In the genomic region with DNA sequence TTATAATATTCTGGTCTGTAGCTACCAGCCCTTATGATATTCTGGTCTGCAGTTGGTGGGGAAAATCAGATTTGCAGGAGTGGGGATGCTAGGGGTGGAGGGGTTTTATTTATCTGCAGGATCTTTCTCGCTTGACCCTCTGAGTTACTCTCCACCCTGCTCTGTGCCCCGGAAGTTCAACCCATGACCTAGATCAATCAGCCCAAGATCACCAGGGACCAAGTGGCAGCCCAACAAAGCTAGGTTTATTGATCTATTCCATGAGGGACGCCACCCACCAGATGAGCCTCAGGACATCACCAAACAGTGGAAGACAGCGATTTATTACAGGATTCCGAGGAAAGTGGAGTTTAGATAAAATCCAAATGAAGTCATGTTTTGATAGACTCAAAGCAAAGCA, we compare ENCODE assay signal across 1 cellular context.
TF ChIP-seq lines count a peak whose summit lies in the region.

No MANE protein-coding gene starts in this region.

TF ChIP-seq in GM23338, 12 proteins besides CTCF, POLR2A, EP300 and RAD21:
- no peak for TF ChIP-seq ETS1 (IDR thresholded peaks at IDR 0.05)
